ENCODE assay signal across 8 cellular contexts in genomic region chr10:71608863-71609768, GRCh38.
DNase-seq lines count a peak whose midpoint lies in the region; ATAC-seq and TF ChIP-seq lines count a peak whose summit lies in the region.

No MANE protein-coding gene starts in this region.

- no TSS peak for BruUV-seq in Caco-2 (replicated peaks; lab: Mats Ljungman, UMichigan)

- H3K27me3 Mint-ChIP-seq in Caco-2 (ENCODE audit: insufficient read depth, unreplicated experiment): no peaks in the 10 kb centered on the region

- H3K9me3 ChIP-seq in Caco-2: no peaks in the 10 kb centered on the region
- no peaks in the 10 kb centered on the region for H3K9me3 ChIP-seq in osteoblast (ENCODE audit: low read depth, low read length)
- no peaks in the 10 kb centered on the region for H3K9me3 ChIP-seq in tibial nerve

- 56 to 57% methylated on average over 19 of the region's 19 CpGs for WGBS in tibial nerve, 2 donors

- H3K27ac Mint-ChIP-seq in Caco-2 (ENCODE audit: unreplicated experiment): no peak overlapping the region

- peaks cover 14% of the 10 kb centered on the region; the same call in 1 of the 2 replicates for H3K4me1 ChIP-seq in Caco-2
- no peaks in the 10 kb centered on the region for H3K4me1 ChIP-seq in foreskin keratinocyte
- H3K4me1 ChIP-seq in osteoblast (ENCODE audit: insufficient read depth, low read length): peaks cover 6% of the 10 kb centered on the region
- H3K4me1 ChIP-seq in tibial nerve: peaks cover 0 to 28% (median 15%) of the 10 kb centered on the region in 4 donors

- no peaks in the 10 kb centered on the region for H3K79me2 ChIP-seq in osteoblast (ENCODE audit: insufficient read depth, low read length)

- CTCF ChIA-PET in Caco-2 (lab: Charles Lee): interaction anchor here (0.6 to 3.7 kb wide), 12 partner anchors 11 to 290 kb away, joined by 3 to 19 read pairs (median 4); partner anchors contain the start of gene SLC29A3

- POLR2A ChIA-PET in Caco-2 (lab: Charles Lee): interaction anchor here (0.7 kb wide), 1 partner anchor 456 kb away, joined by 3 read pairs; no protein-coding TSS in a partner anchor

- H2AFZ ChIP-seq in osteoblast (ENCODE audit: low read length): no peak overlapping the region

- H3K9me3 Mint-ChIP-seq in Caco-2 (ENCODE audit: unreplicated experiment): no peaks in the 10 kb centered on the region

- no peaks in the 10 kb centered on the region for H3K4me1 Mint-ChIP-seq in Caco-2 (ENCODE audit: low read depth, unreplicated experiment)

- H3K36me3 ChIP-seq in Caco-2 (ENCODE audit: control insufficient read depth, insufficient read depth, low read length) (no peaks in the 10 kb centered on the region), osteoblast (ENCODE audit: insufficient read depth, low read length) (no peaks in the 10 kb centered on the region), tibial nerve (no peaks in the 10 kb centered on the region)

- no peak for TF ChIP-seq POLR2A in tibial nerve (IDR thresholded peaks at IDR 0.05)

- TF ChIP-seq EP300 in Ishikawa (IDR thresholded peaks at IDR 0.05; ENCODE audit: borderline replicate concordance) (no peak), tibial nerve (IDR thresholded peaks at IDR 0.05) (no peak)

- no peaks in the 10 kb centered on the region for H3K27me3 ChIP-seq in Caco-2 (replicated peaks; ENCODE audit: control insufficient read depth, insufficient read depth, low read length)
- peaks cover 16% of the 10 kb centered on the region for H3K27me3 ChIP-seq in foreskin keratinocyte
- H3K27me3 ChIP-seq in osteoblast (ENCODE audit: insufficient read depth, low read length): peaks cover 14% of the 10 kb centered on the region
- no peaks in the 10 kb centered on the region for H3K27me3 ChIP-seq in tibial nerve

- peak; percentile 88 for TF ChIP-seq RAD21 in Ishikawa (IDR thresholded peaks at IDR 0.05; ENCODE audit: low read depth)

- DNase-seq in Caco-2 (peak; percentile 83 to 86), RPMI8226 (peak; percentile 63), foreskin keratinocyte (no peak), osteoblast (ENCODE audit: insufficient read length, low spot score, missing footprints) (peak; percentile 92), tibial nerve (ENCODE audit: low spot score in 2 of 2) (peak; percentile 75 to 86), GOT3 (lab: John Stamatoyannopoulos, UW) (no peak)
- peak; percentile 82 for DNase-seq in activated effector memory CD4-positive, alpha-beta T cell treated with anti-CD3 and anti-CD28 coated beads, Interleukin-2, amount 50 U/mL, for 16 hours

- no peaks in the 10 kb centered on the region for H3K36me3 Mint-ChIP-seq in Caco-2 (ENCODE audit: insufficient read depth, unreplicated experiment)

- intact Hi-C loops in Caco-2 (cut with micrococcal nuclease; ENCODE audit: unreplicated experiment): loop anchor here (2.0 to 5.0 kb wide), 3 partner anchors 88 to 294 kb away; no protein-coding TSS in a partner anchor

- no peak overlapping the region for H3K4me2 ChIP-seq in osteoblast (ENCODE audit: insufficient read depth, low read length)

- H3K27ac ChIP-seq in foreskin keratinocyte: no peak overlapping the region
- no peak overlapping the region for H3K27ac ChIP-seq in osteoblast (ENCODE audit: low read depth, low read length)
- H3K27ac ChIP-seq in tibial nerve: no peak overlapping the region

- H3K4me3 ChIP-seq in Caco-2 (ENCODE audit: low read depth, low read length) (no peak overlapping the region), osteoblast (ENCODE audit: insufficient read depth, low read length) (no peak overlapping the region), tibial nerve (no peak overlapping the region)

- ATAC-seq in foreskin keratinocyte: peak; percentile 25

- no peaks in the 10 kb centered on the region for H4K20me1 ChIP-seq in osteoblast (ENCODE audit: insufficient read depth, low read length)

- TF ChIP-seq CTCF in Caco-2 (IDR thresholded peaks at IDR 0.05; ENCODE audit: insufficient read depth in 1 of 2, low read depth in 1 of 2, low read length in 1 of 2, severe bottlenecking in 1 of 2, unreplicated experiment in 1 of 2) (peak; percentile 90 to 97), foreskin keratinocyte (conservative IDR thresholded peaks at IDR 0.05) (peak; percentile 74), osteoblast (IDR thresholded peaks at IDR 0.05; ENCODE audit: extremely low read depth, low read depth, low read length) (peak; percentile 84), tibial nerve (IDR thresholded peaks at IDR 0.05) (peak; percentile 71 to 85 (median 74))

- H3K4me3 Mint-ChIP-seq in Caco-2 (ENCODE audit: unreplicated experiment): no peak overlapping the region

TF ChIP-seq in Ishikawa, 13 proteins besides CTCF, POLR2A, EP300 and RAD21:
- no peak for TF ChIP-seq NFIC (IDR thresholded peaks at IDR 0.05)
- no peak for TF ChIP-seq CREB1 (IDR thresholded peaks at IDR 0.05; ENCODE audit: low read depth)
- no peak for TF ChIP-seq EGR1 (IDR thresholded peaks at IDR 0.05)
- no peak for TF ChIP-seq TAF1 (IDR thresholded peaks at IDR 0.05; ENCODE audit: low read depth)
- TF ChIP-seq ZBTB7A (IDR thresholded peaks at IDR 0.05; ENCODE audit: low read depth): no peak
- TF ChIP-seq REST (IDR thresholded peaks at IDR 0.05; ENCODE audit: low read depth): no peak
- no peak for TF ChIP-seq CEBPB (IDR thresholded peaks at IDR 0.05)
- TF ChIP-seq USF1 (IDR thresholded peaks at IDR 0.05): no peak
- no peak for TF ChIP-seq TEAD4 (IDR thresholded peaks at IDR 0.05)
- no peak for TF ChIP-seq MAX (IDR thresholded peaks at IDR 0.05)
- TF ChIP-seq FOXM1 (IDR thresholded peaks at IDR 0.05; ENCODE audit: borderline replicate concordance, low read depth): no peak
- TF ChIP-seq YY1 (IDR thresholded peaks at IDR 0.05; ENCODE audit: low read depth): no peak
- TF ChIP-seq TCF12 (IDR thresholded peaks at IDR 0.05; ENCODE audit: low read depth): no peak

Comparison
In these comparisons a context has a peak if more than half of its experiments do, and no peak if none do; other contexts are left out.
1. DNase-seq: peak in Caco-2 (2 of 2), RPMI8226 (single experiment), activated effector memory CD4-positive, alpha-beta T cell treated with anti-CD3 and anti-CD28 coated beads, Interleukin-2, amount 50 U/mL, for 16 hours (single experiment), osteoblast (single experiment) and tibial nerve (2 of 2); none in foreskin keratinocyte (0 of 2) and GOT3 (single experiment).
2. Peak in every context shown above with its lines, with median percentiles within 50 percentile points of each other: CTCF ChIP-seq.